Comparison of ENCODE assay signal across 32 cellular contexts in the genomic region with DNA sequence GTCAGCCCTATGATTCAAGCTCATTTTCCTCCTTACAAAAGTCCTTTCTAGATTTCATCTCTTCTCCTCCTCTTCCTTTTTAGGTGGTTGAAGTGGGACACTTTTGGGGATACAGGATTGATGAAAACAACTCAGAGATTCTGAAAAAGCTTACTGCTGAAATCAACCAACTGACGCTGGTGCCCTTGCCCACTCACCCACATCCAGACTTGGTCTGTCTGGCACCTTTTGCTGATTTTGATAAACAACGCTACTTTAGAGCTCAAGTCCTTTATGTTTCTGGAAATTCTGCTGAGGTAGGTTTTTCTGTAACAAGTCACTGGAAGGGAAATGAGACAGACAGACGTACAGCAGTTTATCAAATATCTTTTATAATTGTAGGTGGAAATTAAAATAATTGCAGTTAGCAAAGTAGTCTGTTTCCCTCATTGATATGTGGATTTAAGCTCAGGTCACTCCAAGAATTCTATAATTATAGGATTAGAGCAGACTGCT. TPM values are rescaled to one million over a fixed set of nuclear protein-coding genes. Genes with fewer than 3 reads are reported as not detected.
"Had no signal": no experiment of that assay in that cellular context is flagged by ENCODE, and none has a peak within 500 bp of the region (broad histone marks: within the 10 kb centered on the region; RNA-seq: fewer than 3 reads in every experiment).

No MANE protein-coding gene starts in this region.

- H3K27me3 ChIP-seq: pancreas, testis, tibial nerve, upper lobe of left lung, vagina had no signal

- H3K36me3 Mint-ChIP-seq: naive thymus-derived CD8-positive, alpha-beta T cell; natural killer cell treated with Interleukin-12 subunit alpha and Interleukin-12 subunit beta and Interleukin-15 and Interleukin-18, amount 100 ng/mL, for 72 hours; stimulated activated memory B cell treated with anti-CD40 and anti-IgM and Interleukin-4, amounts not matched to agents 10 μg/mL and 1 μg/mL and 100 μg/mL, for 72 hours had no signal

- H3K4me1 ChIP-seq: pancreas, psoas muscle, spleen, suprapubic skin, testis, tibial nerve, upper lobe of left lung, vagina had no signal

- H3K27ac ChIP-seq: neutrophil, pancreas, psoas muscle, skin epidermis, spleen, suprapubic skin, testis, tibial nerve, upper lobe of left lung, vagina had no signal

- H3K4me3 ChIP-seq: pancreas, psoas muscle, skin epidermis, smooth muscle cell, spleen, suprapubic skin, testis, tibial nerve, upper lobe of left lung, vagina had no signal

- H3K27ac Mint-ChIP-seq: naive thymus-derived CD8-positive, alpha-beta T cell; natural killer cell treated with Interleukin-12 subunit alpha and Interleukin-12 subunit beta and Interleukin-15 and Interleukin-18, amount 100 ng/mL, for 72 hours; nephron progenitor cell; progenitor cell of endocrine pancreas; stimulated activated memory B cell treated with anti-CD40 and anti-IgM and Interleukin-4, amounts not matched to agents 10 μg/mL and 1 μg/mL and 100 μg/mL, for 72 hours; stimulated activated naive CD8-positive, alpha-beta T cell treated with anti-CD3 and anti-CD28 coated beads, Interleukin-15, amount 100 ng/mL, for 72 hours had no signal

- H3K9me3 Mint-ChIP-seq: naive thymus-derived CD8-positive, alpha-beta T cell; natural killer cell treated with Interleukin-12 subunit alpha and Interleukin-12 subunit beta and Interleukin-15 and Interleukin-18, amount 100 ng/mL, for 72 hours; neural crest cell; stimulated activated memory B cell treated with anti-CD40 and anti-IgM and Interleukin-4, amounts not matched to agents 10 μg/mL and 1 μg/mL and 100 μg/mL, for 72 hours; stimulated activated naive CD8-positive, alpha-beta T cell treated with anti-CD3 and anti-CD28 coated beads, Interleukin-15, amount 100 ng/mL, for 72 hours had no signal

- H3K4me1 Mint-ChIP-seq: naive thymus-derived CD8-positive, alpha-beta T cell; neural crest cell; stimulated activated memory B cell treated with anti-CD40 and anti-IgM and Interleukin-4, amounts not matched to agents 10 μg/mL and 1 μg/mL and 100 μg/mL, for 72 hours; stimulated activated naive CD8-positive, alpha-beta T cell treated with anti-CD3 and anti-CD28 coated beads, Interleukin-15, amount 100 ng/mL, for 72 hours had no signal

- H3K9me3 ChIP-seq: neutrophil, pancreas, psoas muscle, spleen, suprapubic skin, testis, tibial nerve, upper lobe of left lung, vagina had no signal

- H3K4me3 Mint-ChIP-seq: naive thymus-derived CD8-positive, alpha-beta T cell; natural killer cell treated with Interleukin-12 subunit alpha and Interleukin-12 subunit beta and Interleukin-15 and Interleukin-18, amount 100 ng/mL, for 72 hours; nephron progenitor cell; neural crest cell; stimulated activated memory B cell treated with anti-CD40 and anti-IgM and Interleukin-4, amounts not matched to agents 10 μg/mL and 1 μg/mL and 100 μg/mL, for 72 hours; stimulated activated naive CD8-positive, alpha-beta T cell treated with anti-CD3 and anti-CD28 coated beads, Interleukin-15, amount 100 ng/mL, for 72 hours had no signal

- H3K36me3 ChIP-seq: neutrophil, pancreas, suprapubic skin, tibial nerve, upper lobe of left lung, vagina had no signal

- DNase-seq: naive thymus-derived CD8-positive, alpha-beta T cell; nephron progenitor cell; nucleus accumbens; pancreas; posterior cingulate gyrus; psoas muscle; right cardiac atrium; spleen; stimulated activated CD4-positive, alpha-beta T cell treated with anti-CD3 and anti-CD28 coated beads, Interleukin-12 subunit alpha, Interleukin-12 subunit beta, amount 100 ng/mL, for 4 hours; stimulated activated CD4-positive, alpha-beta T cell treated with anti-CD3 and anti-CD28 coated beads, Interleukin-1b, Interleukin-23, amount 100 ng/mL, for 48 hours; stimulated activated CD4-positive, alpha-beta T cell treated with anti-CD3 and anti-CD28 coated beads, Interleukin-4, amount 100 ng/mL, for 1 hour; stimulated activated CD4-positive, alpha-beta T cell treated with anti-CD3 and anti-CD28 coated beads, Interleukin-4, amount 100 ng/mL, for 4 hours; stimulated activated CD8-positive, alpha-beta memory T cell treated with anti-CD3 and anti-CD28 coated beads, Interleukin-4, amount 100 ng/mL, for 48 hours; stimulated activated naive CD4-positive, alpha-beta T cell; stimulated activated naive CD8-positive, alpha-beta T cell treated with anti-CD3 and anti-CD28 coated beads, Interleukin-15, amount 100 ng/mL, for 72 hours; stimulated activated naive CD8-positive, alpha-beta T cell treated with anti-CD3 and anti-CD28 coated beads, Interleukin-15, Interleukin-2, amounts not matched to agents 100 U/mL and 50 U/mL, for 24 hours; substantia nigra; testis; upper lobe of left lung had no signal

- FAIRE-seq: pancreas, urothelium cell line had no signal

- ATAC-seq: naive thymus-derived CD8-positive, alpha-beta T cell; natural killer cell treated with Interleukin-12 subunit alpha and Interleukin-12 subunit beta and Interleukin-15 and Interleukin-18, amount 100 ng/mL, for 72 hours; pancreas; psoas muscle; right cardiac atrium; sciatic nerve; stimulated activated memory B cell treated with anti-CD40 and anti-IgM and Interleukin-4, amounts not matched to agents 10 μg/mL and 1 μg/mL and 100 μg/mL, for 72 hours; stimulated activated naive CD8-positive, alpha-beta T cell treated with anti-CD3 and anti-CD28 coated beads, Interleukin-15, amount 100 ng/mL, for 72 hours; stimulated activated naive CD8-positive, alpha-beta T cell treated with anti-CD3 and anti-CD28 coated beads, Interleukin-15, Interleukin-2, amounts not matched to agents 100 U/mL and 50 U/mL, for 24 hours had no signal

- H3K4me2 ChIP-seq: smooth muscle cell had no signal

RNA-seq across cellular contexts. Expression of a gene that starts 60.0 kb away (rescaled TPM):
- total RNA-seq: naive thymus-derived CD8-positive, alpha-beta T cell; natural killer cell treated with Interleukin-12 subunit alpha and Interleukin-12 subunit beta and Interleukin-15 and Interleukin-18, amount 100 ng/mL, for 72 hours; neural crest cell; osteocyte; progenitor cell of endocrine pancreas had no signal
- polyA plus RNA-seq: naive thymus-derived CD8-positive, alpha-beta T cell had no signal
